ENCODE assay signal across 20 cellular contexts in the genomic region with DNA sequence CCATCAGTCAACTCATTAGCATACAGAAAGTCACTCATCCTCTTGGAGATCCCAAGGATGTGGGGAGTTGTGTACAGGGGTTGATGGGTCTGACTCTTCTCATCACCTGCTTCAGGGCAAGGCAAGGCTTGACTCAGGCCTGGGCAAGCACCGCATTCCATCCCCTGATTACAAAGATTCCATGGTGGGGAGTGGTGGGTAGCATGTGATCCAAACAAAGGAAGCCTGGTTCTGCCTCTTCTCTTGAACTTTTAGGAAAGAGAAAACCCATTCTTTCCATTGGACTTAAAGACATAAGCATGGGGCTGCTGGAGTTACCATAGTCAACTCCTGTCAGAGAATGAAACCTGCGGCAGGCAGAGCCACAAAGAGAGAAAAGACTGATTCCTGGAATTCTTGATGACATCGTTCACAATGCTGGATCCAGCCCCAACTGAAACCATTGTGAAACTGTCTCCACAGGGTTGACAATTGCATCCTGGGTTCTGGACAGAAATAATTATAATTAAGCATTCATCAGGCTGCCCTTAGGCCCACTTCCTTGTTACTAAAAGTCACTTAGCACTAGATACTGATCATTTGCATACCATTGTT.
DNase-seq lines count a peak whose midpoint lies in the region; ATAC-seq, FAIRE-seq and TF ChIP-seq lines count a peak whose summit lies in the region.
"Had no signal": no experiment of that assay in that cellular context is flagged by ENCODE, and none has a peak within 500 bp of the region (broad histone marks: within the 10 kb centered on the region; RNA-seq: fewer than 3 reads in every experiment).

No MANE protein-coding gene starts in this region.

- H3K18ac ChIP-seq in mesendoderm (ENCODE audit: low read length): no peak overlapping the region

- no peak overlapping the region for H3K23ac ChIP-seq in mesendoderm (ENCODE audit: low read length)

- DNase-seq in A549 (ENCODE audit: low read depth in 1 of 2, low spot score in 1 of 2): peak; percentile 5 to 50
- peak; percentile 52 for DNase-seq in HS-5 (ENCODE audit: low read depth)
- peak; percentile 55 for DNase-seq in MCF 10A (ENCODE audit: unreplicated experiment)
- peak; percentile 86 for DNase-seq in mesendoderm
- DNase-seq in DMS53 (lab: John Stamatoyannopoulos, UW): no peak
- DNase-seq in GM10266 (ENCODE audit: extremely low spot score): no peak
- no peak for DNase-seq in NCI-H345 (lab: John Stamatoyannopoulos, UW)
- DNase-seq: activated CD4-positive, alpha-beta T cell treated with anti-CD3 and anti-CD28 coated beads for 1 hour; activated T-cell treated with anti-CD3 and anti-CD28 coated beads for 4 hours; cerebellar nuclear complex; head of caudate nucleus; natural killer cell; NCI-H2029; NCI-H69; T-helper 1 cell had no signal

- H3K9me3 ChIP-seq in A549: no peaks in the 10 kb centered on the region
- H3K9me3 ChIP-seq: thoracic aorta had no signal

- no peak for TF ChIP-seq EP300 in A549 (IDR thresholded peaks at IDR 0.05)

- no peak overlapping the region for H4K8ac ChIP-seq in mesendoderm (ENCODE audit: low read depth, low read length)

- H3K27ac ChIP-seq in A549: no peak overlapping the region
- no peak overlapping the region for H3K27ac ChIP-seq in mesendoderm (ENCODE audit: low read depth, low read length)
- H3K27ac ChIP-seq: thoracic aorta had no signal

- no TSS peak for BruUV-seq in MCF 10A (replicated peaks; lab: Mats Ljungman, UMichigan)

- intact Hi-C loops in MCF 10A (cut with micrococcal nuclease): no loop called here

- no peak overlapping the region for H3K9ac ChIP-seq in mesendoderm (ENCODE audit: low read length)

- no peak overlapping the region for H3K4me3 Mint-ChIP-seq in MCF 10A (ENCODE audit: unreplicated experiment)
- H3K4me3 Mint-ChIP-seq: activated naive CD8-positive, alpha-beta T cell; natural killer cell had no signal

- H3K4me1 ChIP-seq in A549 (0 out of 3 replicates have a peak, but pooled peaks cover 2% of the 10 kb centered on the region), mesendoderm (ENCODE audit: control insufficient read depth, low read depth, low read length) (peaks cover 8% of the 10 kb centered on the region)

- POLR2A ChIA-PET in A549 (lab: Yijun Ruan, JAX): no interaction called here
- POLR2A ChIA-PET in MCF 10A (lab: Yijun Ruan, JAX): interaction anchor here (0.7 to 1.8 kb wide), 3 partner anchors 11 to 1707 kb away, joined by 3 to 10 read pairs (median 3); no protein-coding TSS in a partner anchor

- no peak overlapping the region for H4K5ac ChIP-seq in mesendoderm (ENCODE audit: low read length)

- TF ChIP-seq POLR2A in A549 (IDR thresholded peaks at IDR 0.05; ENCODE audit: low read length): no peak

- no peak overlapping the region for H2AK5ac ChIP-seq in mesendoderm (ENCODE audit: low read length)

- peaks cover 13% of the 10 kb centered on the region for H3K4me1 Mint-ChIP-seq in MCF 10A (ENCODE audit: insufficient read depth, unreplicated experiment)

- ATAC-seq in A549: peak; percentile 57 to 78; a peak in 3 of 6 replicates
- no peak for ATAC-seq in HG03175 (IDR thresholded peaks at IDR 0.05; ENCODE audit: unreplicated experiment)
- ATAC-seq: left lobe of liver, natural killer cell had no signal

- CTCF ChIA-PET in A549 (lab: Yijun Ruan, JAX) (no interaction called here), MCF 10A (lab: Yijun Ruan, JAX) (interaction anchor here (1.4 kb wide), 1 partner anchor 11 kb away, joined by 5 read pairs; no protein-coding TSS in a partner anchor)

- peak overlapping the region; percentile 89 for H3K27ac Mint-ChIP-seq in MCF 10A (ENCODE audit: low read depth, unreplicated experiment)
- H3K27ac Mint-ChIP-seq: activated naive CD8-positive, alpha-beta T cell; natural killer cell had no signal

- FAIRE-seq in A549 (lab: Jason Lieb, UNC): no peak
- FAIRE-seq: A204.1 had no signal

- no peaks in the 10 kb centered on the region for H3K27me3 Mint-ChIP-seq in MCF 10A (ENCODE audit: insufficient read depth, unreplicated experiment)

- no peaks in the 10 kb centered on the region for H3K79me2 ChIP-seq in mesendoderm (ENCODE audit: control insufficient read depth, insufficient read depth, low read length)

- 64% methylated on average over 3 of the region's 3 CpGs for WGBS in A549 (ENCODE audit: missing lambda C conversion rate)
- no CpG with 5 or more reads among the region's 3 CpGs for WGBS in mesendoderm (ENCODE audit: extremely low coverage, insufficient coverage, low lambda C conversion rate)

- no peaks in the 10 kb centered on the region for H3K79me1 ChIP-seq in mesendoderm (ENCODE audit: low read length)

- H3K27me3 ChIP-seq in mesendoderm (ENCODE audit: insufficient read depth, low read length, poor library complexity): no peaks in the 10 kb centered on the region

- no peak overlapping the region for H2BK120ac ChIP-seq in mesendoderm (ENCODE audit: low read depth, low read length)

- no peaks in the 10 kb centered on the region for H3K36me3 ChIP-seq in mesendoderm (ENCODE audit: control insufficient read depth, insufficient read depth, low read length)
- H3K36me3 ChIP-seq: thoracic aorta had no signal

- H3K56ac ChIP-seq in mesendoderm (ENCODE audit: low read length): no peak overlapping the region

- no peak overlapping the region for H3K4me2 ChIP-seq in A549
- no peak overlapping the region for H3K4me2 ChIP-seq in mesendoderm (ENCODE audit: low read length)

- H3K4me3 ChIP-seq in A549: no peak overlapping the region
- no peak overlapping the region for H3K4me3 ChIP-seq in mesendoderm (ENCODE audit: low read length)
- H3K4me3 ChIP-seq: thoracic aorta had no signal

- TF ChIP-seq CTCF in A549 (IDR thresholded peaks at IDR 0.05) (no peak), MCF 10A (IDR thresholded peaks at IDR 0.05; ENCODE audit: unreplicated experiment) (no peak), GM10266 (IDR thresholded peaks at IDR 0.05; ENCODE audit: control insufficient read depth, insufficient read depth, low read depth, missing control alignments) (no peak)

- H2BK15ac ChIP-seq in mesendoderm (replicated peaks; ENCODE audit: low read depth): peak overlapping the region; percentile 27

- H2BK5ac ChIP-seq in mesendoderm (ENCODE audit: low read length): no peak overlapping the region

- TF ChIP-seq RAD21 in A549 (conservative IDR thresholded peaks at IDR 0.05 in 1 of 2, IDR thresholded peaks at IDR 0.05 in 1 of 2): no peak

- H3K36me3 Mint-ChIP-seq in MCF 10A (ENCODE audit: insufficient read depth, unreplicated experiment): no peaks in the 10 kb centered on the region
- H3K36me3 Mint-ChIP-seq: activated naive CD8-positive, alpha-beta T cell; natural killer cell had no signal

- H3K4ac ChIP-seq in mesendoderm (ENCODE audit: low read depth, low read length): no peak overlapping the region

- H3K9me3 Mint-ChIP-seq in MCF 10A (ENCODE audit: unreplicated experiment): no peaks in the 10 kb centered on the region
- H3K9me3 Mint-ChIP-seq: natural killer cell had no signal

TF ChIP-seq in A549, 52 proteins besides CTCF, POLR2A, EP300 and RAD21:
- TF ChIP-seq, protein P1, sequence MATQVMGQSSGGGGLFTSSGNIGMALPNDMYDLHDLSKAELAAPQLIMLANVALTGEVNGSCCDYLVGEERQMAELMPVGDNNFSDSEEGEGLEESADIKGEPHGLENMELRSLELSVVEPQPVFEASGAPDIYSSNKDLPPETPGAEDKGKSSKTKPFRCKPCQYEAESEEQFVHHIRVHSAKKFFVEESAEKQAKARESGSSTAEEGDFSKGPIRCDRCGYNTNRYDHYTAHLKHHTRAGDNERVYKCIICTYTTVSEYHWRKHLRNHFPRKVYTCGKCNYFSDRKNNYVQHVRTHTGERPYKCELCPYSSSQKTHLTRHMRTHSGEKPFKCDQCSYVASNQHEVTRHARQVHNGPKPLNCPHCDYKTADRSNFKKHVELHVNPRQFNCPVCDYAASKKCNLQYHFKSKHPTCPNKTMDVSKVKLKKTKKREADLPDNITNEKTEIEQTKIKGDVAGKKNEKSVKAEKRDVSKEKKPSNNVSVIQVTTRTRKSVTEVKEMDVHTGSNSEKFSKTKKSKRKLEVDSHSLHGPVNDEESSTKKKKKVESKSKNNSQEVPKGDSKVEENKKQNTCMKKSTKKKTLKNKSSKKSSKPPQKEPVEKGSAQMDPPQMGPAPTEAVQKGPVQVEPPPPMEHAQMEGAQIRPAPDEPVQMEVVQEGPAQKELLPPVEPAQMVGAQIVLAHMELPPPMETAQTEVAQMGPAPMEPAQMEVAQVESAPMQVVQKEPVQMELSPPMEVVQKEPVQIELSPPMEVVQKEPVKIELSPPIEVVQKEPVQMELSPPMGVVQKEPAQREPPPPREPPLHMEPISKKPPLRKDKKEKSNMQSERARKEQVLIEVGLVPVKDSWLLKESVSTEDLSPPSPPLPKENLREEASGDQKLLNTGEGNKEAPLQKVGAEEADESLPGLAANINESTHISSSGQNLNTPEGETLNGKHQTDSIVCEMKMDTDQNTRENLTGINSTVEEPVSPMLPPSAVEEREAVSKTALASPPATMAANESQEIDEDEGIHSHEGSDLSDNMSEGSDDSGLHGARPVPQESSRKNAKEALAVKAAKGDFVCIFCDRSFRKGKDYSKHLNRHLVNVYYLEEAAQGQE (IDR thresholded peaks at IDR 0.05): no peak
- TF ChIP-seq MAZ (IDR thresholded peaks at IDR 0.05; ENCODE audit: borderline replicate concordance, low read depth, low read length) (no peak), JUN (IDR thresholded peaks at IDR 0.05) (no peak), ESRRA (IDR thresholded peaks at IDR 0.05; ENCODE audit: borderline replicate concordance, low read length) (no peak), RARB (CRISPR knock-in tag; IDR thresholded peaks at IDR 0.05) (no peak), PHF8 (IDR thresholded peaks at IDR 0.05; ENCODE audit: borderline replicate concordance, low read depth) (no peak), HEYL (CRISPR knock-in tag; IDR thresholded peaks at IDR 0.05) (no peak), NR3C1 (IDR thresholded peaks at IDR 0.05) (no peak), MAFK (IDR thresholded peaks at IDR 0.05; ENCODE audit: partially characterized antibody) (no peak)

Comparison
In these comparisons a context has a peak if more than half of its experiments do, and no peak if none do; other contexts are left out.
1. DNase-seq: peak in A549 (2 of 2), HS-5 (single experiment), MCF 10A (single experiment) and mesendoderm (single experiment); none in DMS53 (single experiment), GM10266 (single experiment) and NCI-H345 (single experiment).